8 cellular contexts compared by ENCODE assay signal in the genomic region with DNA sequence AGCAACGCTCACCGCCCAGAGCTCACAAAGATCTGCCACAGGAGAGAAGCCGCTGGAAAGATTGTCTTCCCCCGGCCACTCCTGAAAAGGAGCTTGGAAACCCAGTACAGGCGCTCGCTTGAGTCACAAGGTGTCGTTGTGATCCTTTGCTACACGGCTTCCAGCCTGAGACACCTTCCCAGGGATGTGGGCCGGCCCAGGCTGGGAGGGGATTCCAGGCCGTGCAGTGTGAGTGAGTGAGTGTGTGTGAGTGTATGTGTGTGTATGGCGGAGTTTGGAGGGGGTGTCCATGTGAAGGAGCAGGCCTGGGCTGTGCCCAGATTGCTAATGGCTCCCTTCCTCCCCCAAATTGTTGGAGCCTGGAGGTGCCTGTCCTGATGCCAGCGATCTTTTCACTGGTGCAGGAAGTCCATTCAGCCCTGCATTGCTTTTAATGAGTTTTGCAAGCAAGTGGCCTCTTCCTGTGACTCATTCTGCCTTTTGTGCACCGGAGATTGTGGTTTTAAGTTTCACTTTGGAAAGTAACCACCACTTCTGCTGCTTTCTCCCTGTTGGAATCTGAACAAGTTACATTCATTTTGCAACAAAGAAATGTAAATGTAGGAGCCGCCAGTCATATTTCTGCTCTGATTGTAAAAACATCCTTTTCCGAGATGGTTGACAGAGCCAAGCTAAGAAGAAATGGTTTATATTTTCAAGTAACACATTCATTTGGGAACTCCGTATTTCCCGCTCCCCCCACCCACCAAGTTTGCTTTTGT.
DNase-seq lines count a peak whose midpoint lies in the region; ATAC-seq and TF ChIP-seq lines count a peak whose summit lies in the region.

No MANE protein-coding gene starts in this region.

- intact Hi-C loops in dorsolateral prefrontal cortex (cut with DNase I) (loop anchor here (2.0 to 10.0 kb wide), 4 partner anchors 885 to 1177 kb away; a partner anchor contains a TSS), lower lobe of right lung (cut with DNase I) (no loop called here)

- H3K9me3 ChIP-seq in lower lobe of right lung = peaks cover 5% of the 10 kb centered on the region

- H3K27me3 ChIP-seq in dorsolateral prefrontal cortex (no peaks in the 10 kb centered on the region), lower lobe of right lung (ENCODE audit: low read depth) (no peaks in the 10 kb centered on the region)

- DNase-seq in AG09309 (ENCODE audit: low read depth) = peak; percentile 96
- peak; percentile 95 for DNase-seq in NCI-H2196 (lab: John Stamatoyannopoulos, UW; ENCODE audit: unreplicated experiment)
- peak; percentile 43 to 50 for DNase-seq in activated CD4-positive, alpha-beta T cell treated with anti-CD3 and anti-CD28 coated beads for 4 hours
- peak; percentile 29 to 82 (median 72) for DNase-seq in dorsolateral prefrontal cortex
- DNase-seq in lower lobe of right lung = peak; percentile 73
- DNase-seq in stimulated activated CD4-positive, alpha-beta T cell treated with anti-CD3 and anti-CD28 coated beads, Interleukin-4, amount 100 ng/mL, for 48 hours (ENCODE audit: low read depth in 2 of 2) = peak; percentile 15 to 35

- peak overlapping the region; percentile 30 for H3K4me3 ChIP-seq in AG09309 (ENCODE audit: control insufficient read depth, low read depth, low read length)
- peak overlapping the region; percentile 0 to 64 (median 38) for H3K4me3 ChIP-seq in dorsolateral prefrontal cortex
- peak overlapping the region; percentile 39 for H3K4me3 ChIP-seq in lower lobe of right lung

- peaks cover 23% of the 10 kb centered on the region for H3K36me3 ChIP-seq in lower lobe of right lung

- TF ChIP-seq CTCF in AG09309 (IDR thresholded peaks at IDR 0.05; ENCODE audit: control insufficient read depth, insufficient read depth, low read depth, low read length, missing control alignments) = peak; percentile 67
- peak in 34 of 56 donors; percentile 3 to 53 (median 38) for TF ChIP-seq CTCF in dorsolateral prefrontal cortex (IDR thresholded peaks at IDR 0.05 in 54 of 56, conservative IDR thresholded peaks at IDR 0.05 in 2 of 56; ENCODE audit: low read depth in 1 of 56, partially characterized antibody in 56 of 56)
- no peak for TF ChIP-seq CTCF in lower lobe of right lung (IDR thresholded peaks at IDR 0.05)

- peaks cover 26% of the 10 kb centered on the region for H3K4me1 ChIP-seq in lower lobe of right lung

- ATAC-seq in GM18520 (IDR thresholded peaks at IDR 0.05; ENCODE audit: unreplicated experiment) = peak; percentile 84
- peak; percentile 84 for ATAC-seq in HG03064 (IDR thresholded peaks at IDR 0.05; ENCODE audit: low read depth, unreplicated experiment)
- ATAC-seq in lower lobe of right lung = peak; percentile 90 to 93

- peak overlapping the region in 51 of 59 donors; percentile 1 to 89 (median 71) for H3K27ac ChIP-seq in dorsolateral prefrontal cortex
- H3K27ac ChIP-seq in lower lobe of right lung = peak overlapping the region; percentile 86

Comparison
In these comparisons a context has a peak if more than half of its experiments do, and no peak if none do; other contexts are left out.
1. Peak in every context shown above with its lines: DNase-seq, ATAC-seq, H3K4me3 ChIP-seq and H3K27ac ChIP-seq.
2. DNase-seq: peak in every context shown above with its lines; median percentile 96 in AG09309; 95 in NCI-H2196; 73 in lower lobe of right lung; 72 in dorsolateral prefrontal cortex; 46 in activated CD4-positive, alpha-beta T cell treated with anti-CD3 and anti-CD28 coated beads for 4 hours; 25 in stimulated activated CD4-positive, alpha-beta T cell treated with anti-CD3 and anti-CD28 coated beads, Interleukin-4, amount 100 ng/mL, for 48 hours.